Comparison of ENCODE assay signal across 1 cellular context in the genomic region with DNA sequence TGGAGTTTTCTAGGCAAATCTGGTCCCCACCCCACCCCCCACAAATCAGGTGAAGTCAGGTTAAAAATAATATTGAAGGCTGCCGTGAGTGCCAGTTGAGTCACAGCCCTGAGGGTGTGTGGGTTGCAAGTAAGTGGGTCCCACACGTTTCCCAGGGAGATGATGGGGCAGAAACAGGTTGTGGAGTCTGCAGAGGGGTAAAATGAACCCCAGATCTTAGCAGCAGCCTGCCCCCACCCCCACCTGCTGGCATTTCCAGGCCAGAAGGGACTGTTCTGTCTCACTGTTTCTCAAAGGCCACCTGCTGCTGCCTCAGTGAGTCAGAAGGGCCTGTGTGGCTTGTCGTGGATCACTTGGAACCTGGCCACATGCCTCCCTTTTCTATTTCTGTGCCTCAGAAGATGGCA.
TF ChIP-seq lines count a peak whose summit lies in the region.

No MANE protein-coding gene starts in this region.

TF ChIP-seq in H1, 55 proteins besides CTCF, POLR2A, EP300 and RAD21 (continued from another document):
- TF ChIP-seq, protein P1, sequence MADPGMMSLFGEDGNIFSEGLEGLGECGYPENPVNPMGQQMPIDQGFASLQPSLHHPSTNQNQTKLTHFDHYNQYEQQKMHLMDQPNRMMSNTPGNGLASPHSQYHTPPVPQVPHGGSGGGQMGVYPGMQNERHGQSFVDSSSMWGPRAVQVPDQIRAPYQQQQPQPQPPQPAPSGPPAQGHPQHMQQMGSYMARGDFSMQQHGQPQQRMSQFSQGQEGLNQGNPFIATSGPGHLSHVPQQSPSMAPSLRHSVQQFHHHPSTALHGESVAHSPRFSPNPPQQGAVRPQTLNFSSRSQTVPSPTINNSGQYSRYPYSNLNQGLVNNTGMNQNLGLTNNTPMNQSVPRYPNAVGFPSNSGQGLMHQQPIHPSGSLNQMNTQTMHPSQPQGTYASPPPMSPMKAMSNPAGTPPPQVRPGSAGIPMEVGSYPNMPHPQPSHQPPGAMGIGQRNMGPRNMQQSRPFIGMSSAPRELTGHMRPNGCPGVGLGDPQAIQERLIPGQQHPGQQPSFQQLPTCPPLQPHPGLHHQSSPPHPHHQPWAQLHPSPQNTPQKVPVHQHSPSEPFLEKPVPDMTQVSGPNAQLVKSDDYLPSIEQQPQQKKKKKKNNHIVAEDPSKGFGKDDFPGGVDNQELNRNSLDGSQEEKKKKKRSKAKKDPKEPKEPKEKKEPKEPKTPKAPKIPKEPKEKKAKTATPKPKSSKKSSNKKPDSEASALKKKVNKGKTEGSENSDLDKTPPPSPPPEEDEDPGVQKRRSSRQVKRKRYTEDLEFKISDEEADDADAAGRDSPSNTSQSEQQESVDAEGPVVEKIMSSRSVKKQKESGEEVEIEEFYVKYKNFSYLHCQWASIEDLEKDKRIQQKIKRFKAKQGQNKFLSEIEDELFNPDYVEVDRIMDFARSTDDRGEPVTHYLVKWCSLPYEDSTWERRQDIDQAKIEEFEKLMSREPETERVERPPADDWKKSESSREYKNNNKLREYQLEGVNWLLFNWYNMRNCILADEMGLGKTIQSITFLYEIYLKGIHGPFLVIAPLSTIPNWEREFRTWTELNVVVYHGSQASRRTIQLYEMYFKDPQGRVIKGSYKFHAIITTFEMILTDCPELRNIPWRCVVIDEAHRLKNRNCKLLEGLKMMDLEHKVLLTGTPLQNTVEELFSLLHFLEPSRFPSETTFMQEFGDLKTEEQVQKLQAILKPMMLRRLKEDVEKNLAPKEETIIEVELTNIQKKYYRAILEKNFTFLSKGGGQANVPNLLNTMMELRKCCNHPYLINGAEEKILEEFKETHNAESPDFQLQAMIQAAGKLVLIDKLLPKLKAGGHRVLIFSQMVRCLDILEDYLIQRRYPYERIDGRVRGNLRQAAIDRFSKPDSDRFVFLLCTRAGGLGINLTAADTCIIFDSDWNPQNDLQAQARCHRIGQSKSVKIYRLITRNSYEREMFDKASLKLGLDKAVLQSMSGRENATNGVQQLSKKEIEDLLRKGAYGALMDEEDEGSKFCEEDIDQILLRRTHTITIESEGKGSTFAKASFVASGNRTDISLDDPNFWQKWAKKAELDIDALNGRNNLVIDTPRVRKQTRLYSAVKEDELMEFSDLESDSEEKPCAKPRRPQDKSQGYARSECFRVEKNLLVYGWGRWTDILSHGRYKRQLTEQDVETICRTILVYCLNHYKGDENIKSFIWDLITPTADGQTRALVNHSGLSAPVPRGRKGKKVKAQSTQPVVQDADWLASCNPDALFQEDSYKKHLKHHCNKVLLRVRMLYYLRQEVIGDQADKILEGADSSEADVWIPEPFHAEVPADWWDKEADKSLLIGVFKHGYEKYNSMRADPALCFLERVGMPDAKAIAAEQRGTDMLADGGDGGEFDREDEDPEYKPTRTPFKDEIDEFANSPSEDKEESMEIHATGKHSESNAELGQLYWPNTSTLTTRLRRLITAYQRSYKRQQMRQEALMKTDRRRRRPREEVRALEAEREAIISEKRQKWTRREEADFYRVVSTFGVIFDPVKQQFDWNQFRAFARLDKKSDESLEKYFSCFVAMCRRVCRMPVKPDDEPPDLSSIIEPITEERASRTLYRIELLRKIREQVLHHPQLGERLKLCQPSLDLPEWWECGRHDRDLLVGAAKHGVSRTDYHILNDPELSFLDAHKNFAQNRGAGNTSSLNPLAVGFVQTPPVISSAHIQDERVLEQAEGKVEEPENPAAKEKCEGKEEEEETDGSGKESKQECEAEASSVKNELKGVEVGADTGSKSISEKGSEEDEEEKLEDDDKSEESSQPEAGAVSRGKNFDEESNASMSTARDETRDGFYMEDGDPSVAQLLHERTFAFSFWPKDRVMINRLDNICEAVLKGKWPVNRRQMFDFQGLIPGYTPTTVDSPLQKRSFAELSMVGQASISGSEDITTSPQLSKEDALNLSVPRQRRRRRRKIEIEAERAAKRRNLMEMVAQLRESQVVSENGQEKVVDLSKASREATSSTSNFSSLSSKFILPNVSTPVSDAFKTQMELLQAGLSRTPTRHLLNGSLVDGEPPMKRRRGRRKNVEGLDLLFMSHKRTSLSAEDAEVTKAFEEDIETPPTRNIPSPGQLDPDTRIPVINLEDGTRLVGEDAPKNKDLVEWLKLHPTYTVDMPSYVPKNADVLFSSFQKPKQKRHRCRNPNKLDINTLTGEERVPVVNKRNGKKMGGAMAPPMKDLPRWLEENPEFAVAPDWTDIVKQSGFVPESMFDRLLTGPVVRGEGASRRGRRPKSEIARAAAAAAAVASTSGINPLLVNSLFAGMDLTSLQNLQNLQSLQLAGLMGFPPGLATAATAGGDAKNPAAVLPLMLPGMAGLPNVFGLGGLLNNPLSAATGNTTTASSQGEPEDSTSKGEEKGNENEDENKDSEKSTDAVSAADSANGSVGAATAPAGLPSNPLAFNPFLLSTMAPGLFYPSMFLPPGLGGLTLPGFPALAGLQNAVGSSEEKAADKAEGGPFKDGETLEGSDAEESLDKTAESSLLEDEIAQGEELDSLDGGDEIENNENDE (IDR thresholded peaks at IDR 0.05; ENCODE audit: insufficient replicate concordance, low read length) = no peak
- no peak for TF ChIP-seq RNF2 (IDR thresholded peaks at IDR 0.05; ENCODE audit: borderline replicate concordance, low read depth, low read length, missing control alignments, poor library complexity, severe bottlenecking)
- TF ChIP-seq KDM4A (IDR thresholded peaks at IDR 0.05; ENCODE audit: low read depth, low read length, severe bottlenecking) = no peak
